In genomic region chr19:50969413-50969760, GRCh38 we compare ENCODE assay signal across 21 cellular contexts. TPM values are rescaled to one million over a fixed set of nuclear protein-coding genes. Genes with fewer than 3 reads are reported as not detected.
A peak's percentile ranks its signal among the peaks of the same experiment; 100 is the strongest.
DNase-seq lines count a peak whose midpoint lies in the region; ATAC-seq and TF ChIP-seq lines count a peak whose summit lies in the region.
"Had no signal": no experiment of that assay in that cellular context is flagged by ENCODE, and none has a peak within 500 bp of the region (broad histone marks: within the 10 kb centered on the region; RNA-seq: fewer than 3 reads in every experiment).

KLK6 (minus strand) TSS chr19:50969591; CDS start chr19:50968104, 1,487 bp downstream.

- H3K27me3 ChIP-seq in esophagus (ENCODE audit: control insufficient read depth in 1 of 2, insufficient read depth in 2 of 2, low read length in 2 of 2) (no peaks in the 10 kb centered on the region), vagina (no peaks in the 10 kb centered on the region)
- H3K27me3 ChIP-seq in CD8-positive, alpha-beta memory T cell (ENCODE audit: insufficient read depth, low read length, poor library complexity, severe bottlenecking), result no peaks in the 10 kb centered on the region

- POLR2A ChIA-PET in CD8-positive, alpha-beta memory T cell (lab: Charles Lee), result no interaction called here
- POLR2A ChIA-PET in activated CD4-positive, alpha-beta T cell treated with anti-CD3 and anti-CD28 coated beads for 36 hours (lab: Charles Lee), result no interaction called here

- no peak for ATAC-seq in GM18873 (IDR thresholded peaks at IDR 0.05; ENCODE audit: low FRiP score, unreplicated experiment)
- no peak for ATAC-seq in activated CD4-positive, alpha-beta T cell treated with anti-CD3 and anti-CD28 coated beads for 36 hours
- ATAC-seq: activated CD8-positive, alpha-beta T cell treated with anti-CD3 and anti-CD28 coated beads for 36 hours; CD8-positive, alpha-beta T cell; left lobe of liver had no signal

- 45 to 59% methylated on average over 19 of the region's 19 CpGs for WGBS in esophagus, 2 donors

- H3K9me3 ChIP-seq in esophagus (ENCODE audit: control insufficient read depth in 2 of 2, insufficient read depth in 1 of 2, low read depth in 1 of 2, low read length in 1 of 2), result no peaks in the 10 kb centered on the region
- no peaks in the 10 kb centered on the region for H3K9me3 ChIP-seq in vagina
- H3K9me3 ChIP-seq in CD8-positive, alpha-beta memory T cell (ENCODE audit: low read length), result no peaks in the 10 kb centered on the region
- H3K9me3 ChIP-seq: stomach had no signal

- H3K4me1 Mint-ChIP-seq in CD8-positive, alpha-beta memory T cell, result no peaks in the 10 kb centered on the region
- no peaks in the 10 kb centered on the region for H3K4me1 Mint-ChIP-seq in activated CD4-positive, alpha-beta T cell treated with anti-CD3 and anti-CD28 coated beads for 36 hours

- DNase-seq in SIG-M5 treated with dmso at 0.1 percent for 504 hours (lab: John Stamatoyannopoulos, UW; ENCODE audit: unreplicated experiment), result peak; percentile 5
- DNase-seq in SIG-M5 (lab: John Stamatoyannopoulos, UW), result no peak
- DNase-seq in middle frontal gyrus (ENCODE audit: extremely low spot score, low spot score), result peak; percentile 56
- DNase-seq in vagina (ENCODE audit: extremely low spot score in 2 of 2), result no peak
- DNase-seq in CD8-positive, alpha-beta memory T cell, result no peak
- no peak for DNase-seq in activated CD4-positive, alpha-beta T cell treated with anti-CD3 and anti-CD28 coated beads for 36 hours
- DNase-seq: 8988T; activated CD8-positive, alpha-beta T cell treated with anti-CD3 and anti-CD28 coated beads for 36 hours; activated effector memory CD4-positive, alpha-beta T cell treated with Interleukin-2 at 50 U/mL for 16 hours; CD8-positive, alpha-beta T cell; effector CD4-positive, alpha-beta T cell; foreskin melanocyte; NCI-H2029; NCI-H748 treated with DMSO at 0.1 percent for 48 hours; small intestine; stomach; T-helper 9 cell had no signal

- H3K27ac ChIP-seq in esophagus (ENCODE audit: low read depth in 2 of 2, low read length in 1 of 2) (peak within 1 kb of the TSS; percentile 27 to 83), vagina (no peak within 1 kb of the TSS)
- no peak within 1 kb of the TSS for H3K27ac ChIP-seq in CD8-positive, alpha-beta memory T cell (ENCODE audit: low read depth, low read length)
- H3K27ac ChIP-seq: stomach had no signal

- no peak within 1 kb of the TSS for H3K4me3 ChIP-seq in esophagus (ENCODE audit: low read depth in 1 of 2, low read length in 2 of 2)
- no peak within 1 kb of the TSS for H3K4me3 ChIP-seq in vagina
- no peak within 1 kb of the TSS for H3K4me3 ChIP-seq in CD8-positive, alpha-beta memory T cell (ENCODE audit: low read length)
- H3K4me3 ChIP-seq: stomach had no signal

- no peak within 1 kb of the TSS for H3K4me3 Mint-ChIP-seq in CD8-positive, alpha-beta memory T cell
- no peak within 1 kb of the TSS for H3K4me3 Mint-ChIP-seq in activated CD4-positive, alpha-beta T cell treated with anti-CD3 and anti-CD28 coated beads for 36 hours
- H3K4me3 Mint-ChIP-seq: activated CD8-positive, alpha-beta T cell treated with anti-CD3 and anti-CD28 coated beads for 36 hours; CD8-positive, alpha-beta T cell; natural killer cell treated with Interleukin-12 subunit alpha and Interleukin-12 subunit beta and Interleukin-15 and Interleukin-18, amount 100 ng/mL, for 72 hours had no signal

- peaks cover 0 to 3% (median 0%) of the 10 kb centered on the region in 5 donors for H3K9me3 Mint-ChIP-seq in CD8-positive, alpha-beta memory T cell
- no peaks in the 10 kb centered on the region for H3K9me3 Mint-ChIP-seq in activated CD4-positive, alpha-beta T cell treated with anti-CD3 and anti-CD28 coated beads for 36 hours (ENCODE audit: low read depth)
- H3K9me3 Mint-ChIP-seq: activated CD8-positive, alpha-beta T cell treated with anti-CD3 and anti-CD28 coated beads for 36 hours; CD8-positive, alpha-beta T cell; natural killer cell treated with Interleukin-12 subunit alpha and Interleukin-12 subunit beta and Interleukin-15 and Interleukin-18, amount 100 ng/mL, for 72 hours had no signal

- H3K36me3 ChIP-seq in esophagus (ENCODE audit: control insufficient read depth in 2 of 2, insufficient read depth in 2 of 2, low read length in 1 of 2) (no peaks in the 10 kb centered on the region), vagina (no peaks in the 10 kb centered on the region)
- H3K36me3 ChIP-seq in CD8-positive, alpha-beta memory T cell (ENCODE audit: insufficient read depth, low read length), result no peaks in the 10 kb centered on the region
- H3K36me3 ChIP-seq: stomach had no signal

- H3K27ac Mint-ChIP-seq in CD8-positive, alpha-beta memory T cell, result no peak within 1 kb of the TSS
- no peak within 1 kb of the TSS for H3K27ac Mint-ChIP-seq in activated CD4-positive, alpha-beta T cell treated with anti-CD3 and anti-CD28 coated beads for 36 hours
- H3K27ac Mint-ChIP-seq: activated CD8-positive, alpha-beta T cell treated with anti-CD3 and anti-CD28 coated beads for 36 hours; CD8-positive, alpha-beta T cell; natural killer cell treated with Interleukin-12 subunit alpha and Interleukin-12 subunit beta and Interleukin-15 and Interleukin-18, amount 100 ng/mL, for 72 hours had no signal

- no peaks in the 10 kb centered on the region for H3K36me3 Mint-ChIP-seq in CD8-positive, alpha-beta memory T cell
- no peaks in the 10 kb centered on the region for H3K36me3 Mint-ChIP-seq in activated CD4-positive, alpha-beta T cell treated with anti-CD3 and anti-CD28 coated beads for 36 hours (ENCODE audit: low read depth)
- H3K36me3 Mint-ChIP-seq: CD8-positive, alpha-beta T cell; natural killer cell treated with Interleukin-12 subunit alpha and Interleukin-12 subunit beta and Interleukin-15 and Interleukin-18, amount 100 ng/mL, for 72 hours had no signal

- H3K4me1 ChIP-seq in esophagus (ENCODE audit: control insufficient read depth in 2 of 2, insufficient read depth in 2 of 2, low read length in 1 of 2) (peaks cover 0 to 19% of the 10 kb centered on the region in 2 donors), vagina (no peaks in the 10 kb centered on the region)
- no peaks in the 10 kb centered on the region for H3K4me1 ChIP-seq in CD8-positive, alpha-beta memory T cell (ENCODE audit: insufficient read depth, low read length)
- H3K4me1 ChIP-seq: stomach had no signal

- CTCF ChIA-PET in CD8-positive, alpha-beta memory T cell (lab: Charles Lee), result no interaction called here
- CTCF ChIA-PET in activated CD4-positive, alpha-beta T cell treated with anti-CD3 and anti-CD28 coated beads for 36 hours (lab: Charles Lee), result no interaction called here

- H3K27me3 Mint-ChIP-seq in CD8-positive, alpha-beta memory T cell, result peaks cover 25 to 54% of the 10 kb centered on the region in 2 donors
- H3K27me3 Mint-ChIP-seq in activated CD4-positive, alpha-beta T cell treated with anti-CD3 and anti-CD28 coated beads for 36 hours, result peaks cover 37% of the 10 kb centered on the region

- intact Hi-C loops in vagina (cut with DNase I), result no loop called here
- intact Hi-C loops in activated CD4-positive, alpha-beta T cell treated with anti-CD3 and anti-CD28 coated beads for 36 hours (cut with DNase I, micrococcal nuclease), result no loop called here

- TF ChIP-seq POLR2A in vagina (IDR thresholded peaks at IDR 0.05), result no peak

- TF ChIP-seq CTCF in vagina (IDR thresholded peaks at IDR 0.05), result no peak

RNA-seq across cellular contexts. Expression of gene KLK6, which starts in this region (rescaled TPM):
- polyA plus RNA-seq in esophagus, result 10 to 100 TPM; 32.8 to 64.6 TPM
- 10.3 TPM for total RNA-seq in vagina
- not detected for total RNA-seq in CD8-positive, alpha-beta memory T cell
- not detected for polyA plus RNA-seq in CD8-positive, alpha-beta memory T cell
- not detected for total RNA-seq in activated CD4-positive, alpha-beta T cell treated with anti-CD3 and anti-CD28 coated beads for 36 hours
- total RNA-seq: activated CD8-positive, alpha-beta T cell treated with anti-CD3 and anti-CD28 coated beads for 36 hours; CD8-positive, alpha-beta T cell; left lobe of liver; natural killer cell treated with Interleukin-12 subunit alpha and Interleukin-12 subunit beta and Interleukin-15 and Interleukin-18, amount 100 ng/mL, for 72 hours; stomach had no signal

Comparison
In these comparisons a context has a peak if more than half of its experiments do, and no peak if none do; other contexts are left out.
1. RNA of gene KLK6 (total RNA-seq): 10.3 TPM in vagina (single experiment); not detected in CD8-positive, alpha-beta memory T cell and not detected in activated CD4-positive, alpha-beta T cell treated with anti-CD3 and anti-CD28 coated beads for 36 hours; every median in the first group is over 10 times any median in the second.
2. RNA of gene KLK6 (polyA plus RNA-seq): 32.8 to 64.6 TPM in esophagus; not detected in CD8-positive, alpha-beta memory T cell (single experiment); every median in the first group is over 10 times any median in the second.
3. DNase-seq: peak in SIG-M5 treated with dmso at 0.1 percent for 504 hours (single experiment) and middle frontal gyrus (single experiment); none in SIG-M5 (single experiment), vagina (0 of 2), CD8-positive, alpha-beta memory T cell (0 of 5) and activated CD4-positive, alpha-beta T cell treated with anti-CD3 and anti-CD28 coated beads for 36 hours (single experiment).
4. H3K27ac ChIP-seq: peak in esophagus (2 of 2); none in vagina (single experiment) and CD8-positive, alpha-beta memory T cell (single experiment).